In the genomic region with DNA sequence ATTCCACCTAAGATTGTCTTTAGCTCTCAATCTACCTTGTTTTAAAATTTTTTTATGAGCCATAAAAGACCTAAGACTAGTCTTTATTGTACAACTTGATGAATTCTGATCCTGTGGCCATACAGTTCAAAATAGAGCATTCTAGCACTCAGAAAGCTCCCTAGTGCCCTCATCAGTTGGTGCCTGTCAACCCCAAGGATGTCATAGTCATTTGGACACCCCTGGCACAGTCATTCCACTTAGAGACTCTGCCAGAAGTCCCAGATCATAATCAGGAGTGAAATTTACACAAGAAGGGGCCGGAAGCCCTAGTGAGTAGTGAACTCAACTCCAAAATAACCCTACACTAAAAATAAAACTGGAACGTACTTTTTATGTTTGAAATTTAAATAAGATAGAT, we compare ENCODE assay signal across 1 cellular context.
TF ChIP-seq lines count a peak whose summit lies in the region.

No MANE protein-coding gene starts in this region.

TF ChIP-seq in GM12878, 131 proteins besides CTCF, POLR2A, EP300 and RAD21:
- TF ChIP-seq SMC3 (IDR thresholded peaks at IDR 0.05; ENCODE audit: borderline replicate concordance, low read length): peak; percentile 24; the same call in 1 of the 2 replicates
- TF ChIP-seq MEF2B (IDR thresholded peaks at IDR 0.05; ENCODE audit: partially characterized antibody, poor library complexity, severe bottlenecking): no peak
- no peak for TF ChIP-seq NFYA (IDR thresholded peaks at IDR 0.05; ENCODE audit: borderline replicate concordance, low read depth, low read length)
- TF ChIP-seq BRCA1 (IDR thresholded peaks at IDR 0.05; ENCODE audit: low read depth, low read length): no peak
- no peak for TF ChIP-seq IRF3 (IDR thresholded peaks at IDR 0.05)
